ENCODE assay signal across 19 cellular contexts in genomic region chr7:121084256-121084655, GRCh38.
A peak's percentile ranks its signal among the peaks of the same experiment; 100 is the strongest.
DNase-seq lines count a peak whose midpoint lies in the region; ATAC-seq and TF ChIP-seq lines count a peak whose summit lies in the region.
"Had no signal": no experiment of that assay in that cellular context is flagged by ENCODE, and none has a peak within 500 bp of the region (broad histone marks: within the 10 kb centered on the region; RNA-seq: fewer than 3 reads in every experiment).

No MANE protein-coding gene starts in this region.

- CTCF ChIA-PET in AG04450 (lab: Charles Lee) = interaction anchor here (0.7 to 14.9 kb wide), 6 partner anchors 24 to 292 kb away, joined by 3 to 178 read pairs (median 5); partner anchors contain the start of gene CPED1

- DNase-seq in AG04450 (ENCODE audit: low read depth, low spot score) (no peak), RWPE2 (ENCODE audit: low spot score) (no peak), epithelial cell of esophagus (ENCODE audit: low read depth) (peak; percentile 50), osteoblast (ENCODE audit: insufficient read length, low spot score, missing footprints) (no peak), DMS114 treated with DMSO at 0.1 percent for 48 hours (lab: John Stamatoyannopoulos, UW; ENCODE audit: unreplicated experiment) (no peak), CD1c-positive myeloid dendritic cell (ENCODE audit: extremely low spot score) (no peak)
- no peak for DNase-seq in central memory CD4-positive, alpha-beta T cell
- DNase-seq: activated B cell treated with CpG ODN at 0.5 μM for 24 hours; activated CD8-positive, alpha-beta memory T cell treated with anti-CD3 and anti-CD28 coated beads for 24 hours; activated naive CD8-positive, alpha-beta T cell treated with anti-CD3 and anti-CD28 coated beads, Interleukin-2, amount 10 ng/mL, durations not matched to agents 7 days and 5 days; CD8-positive, alpha-beta memory T cell; DMS79 treated with DMSO at 0.1 percent for 48 hours; effector CD4-positive, alpha-beta T cell; NCI-H2029; NCI-H510A; retina; stimulated activated naive CD8-positive, alpha-beta T cell treated with anti-CD3 and anti-CD28 coated beads, Interleukin-15, Interleukin-2, amounts not matched to agents 100 U/mL and 50 U/mL, for 24 hours; T-helper 17 cell had no signal

- no peak overlapping the region for H2AFZ ChIP-seq in osteoblast (ENCODE audit: low read length)

- H3K27ac ChIP-seq in AG04450 (ENCODE audit: low read depth, low read length) (peak overlapping the region; percentile 85), RWPE2 (ENCODE audit: poor library complexity, severe bottlenecking) (peak overlapping the region; percentile 98), osteoblast (ENCODE audit: low read depth, low read length) (peak overlapping the region; percentile 83)

- H3K4me2 ChIP-seq in osteoblast (ENCODE audit: insufficient read depth, low read length) = peak overlapping the region; percentile 67

- no peaks in the 10 kb centered on the region for H3K79me2 ChIP-seq in osteoblast (ENCODE audit: insufficient read depth, low read length)

- H3K36me3 ChIP-seq in RWPE2 (ENCODE audit: low read depth) (no peaks in the 10 kb centered on the region), osteoblast (ENCODE audit: insufficient read depth, low read length) (no peaks in the 10 kb centered on the region)

- no peak for TF ChIP-seq CTCF in AG04450 (IDR thresholded peaks at IDR 0.05; ENCODE audit: low read depth, low read length)
- TF ChIP-seq CTCF in RWPE2 (IDR thresholded peaks at IDR 0.05; ENCODE audit: poor library complexity, severe bottlenecking) = no peak
- TF ChIP-seq CTCF in epithelial cell of esophagus (IDR thresholded peaks at IDR 0.05; ENCODE audit: insufficient read depth, low read depth, low read length, missing control alignments) = no peak
- TF ChIP-seq CTCF in osteoblast (IDR thresholded peaks at IDR 0.05; ENCODE audit: extremely low read depth, low read depth, low read length) = no peak

- POLR2A ChIA-PET in AG04450 (lab: Yijun Ruan, JAX) = interaction anchor here (1.0 to 5.1 kb wide), 3 partner anchors 57 to 134 kb away, joined by 5 to 62 read pairs (median 6); partner anchors contain the start of genes CPED1 and ING3

- peaks cover 39% of the 10 kb centered on the region for H3K4me1 ChIP-seq in RWPE2 (ENCODE audit: insufficient read depth, poor library complexity, severe bottlenecking)
- peaks cover 60% of the 10 kb centered on the region for H3K4me1 ChIP-seq in osteoblast (ENCODE audit: insufficient read depth, low read length)

- H3K4me3 ChIP-seq in AG04450 (ENCODE audit: low read depth, low read length) (no peak overlapping the region), RWPE2 (ENCODE audit: severe bottlenecking) (no peak overlapping the region), epithelial cell of esophagus (ENCODE audit: low read length) (no peak overlapping the region), osteoblast (ENCODE audit: insufficient read depth, low read length) (no peak overlapping the region)

- H4K20me1 ChIP-seq in osteoblast (ENCODE audit: insufficient read depth, low read length) = no peaks in the 10 kb centered on the region

- no peak for ATAC-seq in RWPE2 (ENCODE audit: low read depth)
- no peak for ATAC-seq in HG02884 (IDR thresholded peaks at IDR 0.05; ENCODE audit: unreplicated experiment)
- ATAC-seq: stimulated activated naive CD8-positive, alpha-beta T cell treated with anti-CD3 and anti-CD28 coated beads, Interleukin-15, Interleukin-2, amounts not matched to agents 100 U/mL and 50 U/mL, for 24 hours; T-helper 17 cell had no signal

- H3K9me3 ChIP-seq in AG04450 (ENCODE audit: control insufficient read depth, insufficient read depth, low read length) = no peaks in the 10 kb centered on the region
- H3K9me3 ChIP-seq in RWPE2 (ENCODE audit: severe bottlenecking) = no peaks in the 10 kb centered on the region
- H3K9me3 ChIP-seq in osteoblast (ENCODE audit: low read depth, low read length) = no peaks in the 10 kb centered on the region

- no peaks in the 10 kb centered on the region for H3K27me3 ChIP-seq in AG04450 (ENCODE audit: control insufficient read depth, insufficient read depth, low read length)
- H3K27me3 ChIP-seq in RWPE2 (ENCODE audit: insufficient read depth, poor library complexity, severe bottlenecking) = no peaks in the 10 kb centered on the region
- no peaks in the 10 kb centered on the region for H3K27me3 ChIP-seq in osteoblast (ENCODE audit: insufficient read depth, low read length)
